Comparison of ENCODE assay signal across 21 cellular contexts in the genomic region with DNA sequence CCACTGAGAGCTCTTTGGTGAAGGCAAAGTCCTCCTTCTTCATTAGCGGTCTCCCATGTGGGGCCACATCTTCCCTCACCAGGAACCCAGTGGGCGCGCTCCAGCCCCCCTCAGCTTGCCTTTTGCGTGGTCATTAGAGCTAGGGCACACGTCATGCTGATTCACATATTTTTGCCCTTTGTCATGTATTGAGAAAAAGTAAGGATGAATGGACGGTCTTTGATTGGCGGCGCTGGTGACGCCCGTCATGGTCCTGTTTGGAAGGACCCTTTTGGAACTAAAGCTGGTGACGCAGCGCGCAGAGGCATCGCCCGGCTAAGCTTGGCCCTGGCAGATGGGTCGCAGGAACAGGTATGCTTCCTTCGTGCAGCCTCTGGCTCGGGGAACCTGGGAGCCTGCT.
"Had no signal": no experiment of that assay in that cellular context is flagged by ENCODE, and none has a peak within 500 bp of the region (broad histone marks: within the 10 kb centered on the region; RNA-seq: fewer than 3 reads in every experiment).

No MANE protein-coding gene starts in this region.

- H3K36me3 Mint-ChIP-seq: activated naive CD8-positive, alpha-beta T cell treated with anti-CD3 and anti-CD28 coated beads, Interleukin-2, amount 10 ng/mL, durations not matched to agents 7 days and 5 days; type B pancreatic cell had no signal

- H3K79me2 ChIP-seq: parathyroid adenoma had no signal

- H3K27me3 Mint-ChIP-seq: activated T-cell treated with anti-CD3 and anti-CD28 coated beads, Interleukin-2, amount 50 U/mL, for 24 hours; stimulated activated memory B cell treated with anti-CD40 and anti-IgM and Interleukin-4, amounts not matched to agents 10 μg/mL and 1 μg/mL and 100 μg/mL, for 72 hours had no signal

- DNase-seq: activated CD4-positive, alpha-beta T cell treated with anti-CD3 and anti-CD28 coated beads, Interleukin-2, amount 10 ng/mL, durations not matched to agents 24 days and 14 days; activated CD4-positive, CD25-positive, alpha-beta regulatory T cell; activated CD8-positive, alpha-beta T cell treated with anti-CD3 and anti-CD28 coated beads for 36 hours; activated naive CD4-positive, alpha-beta T cell treated with Interleukin-2 at 50 U/mL for 16 hours; activated naive CD8-positive, alpha-beta T cell treated with anti-CD3 and anti-CD28 coated beads, Interleukin-2, amount 10 ng/mL, durations not matched to agents 7 days and 5 days; activated T-cell treated with anti-CD3 and anti-CD28 coated beads, Interleukin-2, amount 50 U/mL, for 24 hours; cerebellar nuclear complex; cortex of kidney; mesendoderm; naive thymus-derived CD4-positive, alpha-beta T cell; spleen; stimulated activated CD4-positive, alpha-beta T cell treated with anti-CD3 and anti-CD28 coated beads, Interleukin-4, amount 100 ng/mL, for 4 hours; T-helper 1 cell; T-helper 9 cell; testis had no signal

- H3K4me3 Mint-ChIP-seq: activated CD4-positive, alpha-beta T cell treated with anti-CD3 and anti-CD28 coated beads, Interleukin-2, amount 10 ng/mL, durations not matched to agents 24 days and 14 days; activated CD8-positive, alpha-beta T cell treated with anti-CD3 and anti-CD28 coated beads for 36 hours; activated naive CD8-positive, alpha-beta T cell treated with anti-CD3 and anti-CD28 coated beads, Interleukin-2, amount 10 ng/mL, durations not matched to agents 7 days and 5 days; activated T-cell treated with anti-CD3 and anti-CD28 coated beads, Interleukin-2, amount 50 U/mL, for 24 hours; naive thymus-derived CD4-positive, alpha-beta T cell; stimulated activated memory B cell treated with anti-CD40 and anti-IgM and Interleukin-4, amounts not matched to agents 10 μg/mL and 1 μg/mL and 100 μg/mL, for 72 hours; type B pancreatic cell had no signal

- H3K4me1 ChIP-seq: breast epithelium, parathyroid adenoma, testis had no signal

- H3K27ac ChIP-seq: breast epithelium, parathyroid adenoma, spleen, testis had no signal

- H2AFZ ChIP-seq: parathyroid adenoma had no signal

- H3K9ac ChIP-seq: parathyroid adenoma had no signal

- H3K27ac Mint-ChIP-seq: activated CD4-positive, alpha-beta T cell treated with anti-CD3 and anti-CD28 coated beads, Interleukin-2, amount 10 ng/mL, durations not matched to agents 24 days and 14 days; activated CD8-positive, alpha-beta T cell treated with anti-CD3 and anti-CD28 coated beads for 36 hours; activated naive CD8-positive, alpha-beta T cell treated with anti-CD3 and anti-CD28 coated beads, Interleukin-2, amount 10 ng/mL, durations not matched to agents 7 days and 5 days; activated T-cell treated with anti-CD3 and anti-CD28 coated beads, Interleukin-2, amount 50 U/mL, for 24 hours; activated T-helper 2 cell treated with anti-CD3 and anti-CD28 coated beads, Interferon-gamma antibody, Interleukin-2, Interleukin-4, amounts not matched to agents 10 μg/mL and 5 μg/mL and 100 μg/mL, durations not matched to agents 14 hours and 24 hours and 36 hours; naive thymus-derived CD4-positive, alpha-beta T cell; stimulated activated memory B cell treated with anti-CD40 and anti-IgM and Interleukin-4, amounts not matched to agents 10 μg/mL and 1 μg/mL and 100 μg/mL, for 72 hours; type B pancreatic cell had no signal

- H3K9me3 ChIP-seq: breast epithelium, spleen, testis had no signal

- H3K4me1 Mint-ChIP-seq: activated CD4-positive, alpha-beta T cell treated with anti-CD3 and anti-CD28 coated beads, Interleukin-2, amount 10 ng/mL, durations not matched to agents 24 days and 14 days; stimulated activated memory B cell treated with anti-CD40 and anti-IgM and Interleukin-4, amounts not matched to agents 10 μg/mL and 1 μg/mL and 100 μg/mL, for 72 hours had no signal

- H3K27me3 ChIP-seq: breast epithelium, spleen, testis had no signal

- H3K4me3 ChIP-seq: breast epithelium, spleen, testis had no signal

- H3K9me3 Mint-ChIP-seq: activated CD4-positive, alpha-beta T cell treated with anti-CD3 and anti-CD28 coated beads, Interleukin-2, amount 10 ng/mL, durations not matched to agents 24 days and 14 days; activated CD8-positive, alpha-beta T cell treated with anti-CD3 and anti-CD28 coated beads for 36 hours; activated naive CD8-positive, alpha-beta T cell treated with anti-CD3 and anti-CD28 coated beads, Interleukin-2, amount 10 ng/mL, durations not matched to agents 7 days and 5 days; activated T-cell treated with anti-CD3 and anti-CD28 coated beads, Interleukin-2, amount 50 U/mL, for 24 hours; activated T-helper 2 cell treated with anti-CD3 and anti-CD28 coated beads, Interferon-gamma antibody, Interleukin-2, Interleukin-4, amounts not matched to agents 10 μg/mL and 5 μg/mL and 100 μg/mL, durations not matched to agents 14 hours and 24 hours and 36 hours; naive thymus-derived CD4-positive, alpha-beta T cell; stimulated activated memory B cell treated with anti-CD40 and anti-IgM and Interleukin-4, amounts not matched to agents 10 μg/mL and 1 μg/mL and 100 μg/mL, for 72 hours; type B pancreatic cell had no signal

- H3K36me3 ChIP-seq: breast epithelium, spleen had no signal

- ATAC-seq: activated CD8-positive, alpha-beta T cell treated with anti-CD3 and anti-CD28 coated beads for 36 hours; esophagus mucosa; naive thymus-derived CD4-positive, alpha-beta T cell; stimulated activated memory B cell treated with anti-CD40 and anti-IgM and Interleukin-4, amounts not matched to agents 10 μg/mL and 1 μg/mL and 100 μg/mL, for 72 hours had no signal
